Comparison of ENCODE assay signal across 8 cellular contexts in genomic region chr18:36296591-36297418, GRCh38. TPM values are rescaled to one million over a fixed set of nuclear protein-coding genes. Genes with fewer than 3 reads are reported as not detected.
DNase-seq lines count a peak whose midpoint lies in the region; ATAC-seq, FAIRE-seq and TF ChIP-seq lines count a peak whose summit lies in the region.

No MANE protein-coding gene starts in this region.

- in situ Hi-C loops in gastrocnemius medialis (cut with MboI; ENCODE audit: low sequenced_read_pairs in 4 of 4) = loop anchor here in 2 of 4 donors (25.0 kb wide), 2 partner anchors 265 to 535 kb away; no protein-coding TSS in a partner anchor

- peaks cover 20% of the 10 kb centered on the region for H3K27me3 Mint-ChIP-seq in activated T-helper 2 cell treated with anti-CD3 and anti-CD28 coated beads, Interferon-gamma antibody, Interleukin-2, Interleukin-4, amounts not matched to agents 10 μg/mL and 5 μg/mL and 100 μg/mL, durations not matched to agents 14 hours and 24 hours and 36 hours (ENCODE audit: low read depth)

- peak overlapping the region; percentile 48 for H3K9ac ChIP-seq in iPS-18a (ENCODE audit: low read length)

- no peak for FAIRE-seq in A549 (lab: Jason Lieb, UNC)

- CTCF ChIA-PET in A549 (lab: Yijun Ruan, JAX) = interaction anchor here (1.4 to 5.4 kb wide), 3 partner anchors 12 to 276 kb away, joined by 3 to 16 read pairs (median 14); no protein-coding TSS in a partner anchor

- ATAC-seq in A549 (peak; percentile 84 to 90), HG03097 (IDR thresholded peaks at IDR 0.05; ENCODE audit: low FRiP score, unreplicated experiment) (peak; percentile 20), gastrocnemius medialis (peak; percentile 37 to 38)

- no peaks in the 10 kb centered on the region for H3K4me1 ChIP-seq in A549
- H3K4me1 ChIP-seq in breast epithelium = no peaks in the 10 kb centered on the region
- peaks cover 3% of the 10 kb centered on the region for H3K4me1 ChIP-seq in iPS-18a (ENCODE audit: control insufficient read depth, low read depth, low read length)
- H3K4me1 ChIP-seq in gastrocnemius medialis = peaks cover 9 to 27% of the 10 kb centered on the region in 2 donors

- H3K9me3 Mint-ChIP-seq in activated T-helper 2 cell treated with anti-CD3 and anti-CD28 coated beads, Interferon-gamma antibody, Interleukin-2, Interleukin-4, amounts not matched to agents 10 μg/mL and 5 μg/mL and 100 μg/mL, durations not matched to agents 14 hours and 24 hours and 36 hours = no peaks in the 10 kb centered on the region

- DNase-seq in A549 (ENCODE audit: low read depth in 1 of 2, low spot score in 1 of 2) (peak; percentile 46 to 74), NCI-H526 (lab: John Stamatoyannopoulos, UW) (peak; percentile 32 to 73), breast epithelium (ENCODE audit: low spot score in 2 of 2) (peak in 1 of 2 donors; percentile 46), gastrocnemius medialis (no peak)
- DNase-seq in activated T-helper 2 cell treated with anti-CD3 and anti-CD28 coated beads, Interferon-gamma antibody, Interleukin-2, Interleukin-4, amounts not matched to agents 10 μg/mL and 5 μg/mL and 100 μg/mL, durations not matched to agents 14 hours and 24 hours and 36 hours (ENCODE audit: low spot score) = no peak

- H3K4me1 Mint-ChIP-seq in activated T-helper 2 cell treated with anti-CD3 and anti-CD28 coated beads, Interferon-gamma antibody, Interleukin-2, Interleukin-4, amounts not matched to agents 10 μg/mL and 5 μg/mL and 100 μg/mL, durations not matched to agents 14 hours and 24 hours and 36 hours (ENCODE audit: low read depth) = no peaks in the 10 kb centered on the region

- no peaks in the 10 kb centered on the region for H3K9me3 ChIP-seq in A549
- no peaks in the 10 kb centered on the region for H3K9me3 ChIP-seq in breast epithelium
- H3K9me3 ChIP-seq in iPS-18a (ENCODE audit: control insufficient read depth, low read depth, low read length) = no peaks in the 10 kb centered on the region
- no peaks in the 10 kb centered on the region for H3K9me3 ChIP-seq in gastrocnemius medialis

- H3K36me3 ChIP-seq in breast epithelium (no peaks in the 10 kb centered on the region), iPS-18a (ENCODE audit: control insufficient read depth, low read depth, low read length) (no peaks in the 10 kb centered on the region), gastrocnemius medialis (no peaks in the 10 kb centered on the region)

- no peaks in the 10 kb centered on the region for H3K36me3 Mint-ChIP-seq in activated T-helper 2 cell treated with anti-CD3 and anti-CD28 coated beads, Interferon-gamma antibody, Interleukin-2, Interleukin-4, amounts not matched to agents 10 μg/mL and 5 μg/mL and 100 μg/mL, durations not matched to agents 14 hours and 24 hours and 36 hours (ENCODE audit: low read depth)

- WGBS in A549 (ENCODE audit: missing lambda C conversion rate) = under 1% methylated on average over 17 of the region's 50 CpGs

- peak overlapping the region; percentile 100 for H3K4me2 ChIP-seq in A549

- peak; percentile 46 to 66 for TF ChIP-seq RAD21 in A549 (conservative IDR thresholded peaks at IDR 0.05 in 1 of 2, IDR thresholded peaks at IDR 0.05 in 1 of 2)

- H3K27ac ChIP-seq in A549 (peak overlapping the region; percentile 72 to 92), breast epithelium (peak overlapping the region; percentile 65 to 84), iPS-18a (ENCODE audit: low read length) (no peak overlapping the region), gastrocnemius medialis (peak overlapping the region; percentile 71 to 87 (median 82))

- H3K27me3 ChIP-seq in breast epithelium = no peaks in the 10 kb centered on the region
- H3K27me3 ChIP-seq in iPS-18a (ENCODE audit: control insufficient read depth, insufficient read depth, low read length) = peaks cover 52% of the 10 kb centered on the region
- H3K27me3 ChIP-seq in gastrocnemius medialis = no peaks in the 10 kb centered on the region

- H3K4me3 Mint-ChIP-seq in activated T-helper 2 cell treated with anti-CD3 and anti-CD28 coated beads, Interferon-gamma antibody, Interleukin-2, Interleukin-4, amounts not matched to agents 10 μg/mL and 5 μg/mL and 100 μg/mL, durations not matched to agents 14 hours and 24 hours and 36 hours (ENCODE audit: low read depth) = no peak overlapping the region

- POLR2A ChIA-PET in A549 (lab: Yijun Ruan, JAX) = interaction anchor here (1.1 to 2.3 kb wide), 3 partner anchors 13 to 155 kb away, joined by 3 to 10 read pairs (median 5); no protein-coding TSS in a partner anchor

- H3K4me3 ChIP-seq in A549 (peak overlapping the region; percentile 67), breast epithelium (peak overlapping the region; percentile 53 to 94 (median 73)), iPS-18a (ENCODE audit: low read length) (peak overlapping the region; percentile 72), gastrocnemius medialis (peak overlapping the region; percentile 66 to 99 (median 74))

- peak; percentile 46 for TF ChIP-seq CTCF in A549 (IDR thresholded peaks at IDR 0.05)
- TF ChIP-seq CTCF in GM12873 (IDR thresholded peaks at IDR 0.05; ENCODE audit: insufficient read depth, low read depth, low read length, missing control alignments) = peak; percentile 41
- TF ChIP-seq CTCF in breast epithelium (IDR thresholded peaks at IDR 0.05) = peak in 2 of 3 donors; percentile 14 to 21
- peak in 1 of 5 experiments; percentile 11 for TF ChIP-seq CTCF in gastrocnemius medialis (IDR thresholded peaks at IDR 0.05 in 4 of 5, conservative IDR thresholded peaks at IDR 0.05 in 1 of 5)

- H3K27ac Mint-ChIP-seq in activated T-helper 2 cell treated with anti-CD3 and anti-CD28 coated beads, Interferon-gamma antibody, Interleukin-2, Interleukin-4, amounts not matched to agents 10 μg/mL and 5 μg/mL and 100 μg/mL, durations not matched to agents 14 hours and 24 hours and 36 hours = no peak overlapping the region

- no peak for TF ChIP-seq EP300 in A549 (IDR thresholded peaks at IDR 0.05)

- no peak for TF ChIP-seq POLR2A in A549 (IDR thresholded peaks at IDR 0.05; ENCODE audit: low read length)
- no peak for TF ChIP-seq POLR2A in breast epithelium (IDR thresholded peaks at IDR 0.05)
- TF ChIP-seq POLR2A in gastrocnemius medialis (IDR thresholded peaks at IDR 0.05) = no peak

- intact Hi-C loops in breast epithelium (cut with DNase I; ENCODE audit: low total_unique reads) = no loop called here
- intact Hi-C loops in gastrocnemius medialis (cut with DNase I; ENCODE audit: low total_unique reads) = loop anchor here (2.0 to 5.0 kb wide), 3 partner anchors 170 to 276 kb away; partner anchors contain the start of genes ELP2 and SLC39A6
- intact Hi-C loops in activated T-helper 2 cell treated with anti-CD3 and anti-CD28 coated beads, Interferon-gamma antibody, Interleukin-2, Interleukin-4, amounts not matched to agents 10 μg/mL and 5 μg/mL and 100 μg/mL, durations not matched to agents 14 hours and 24 hours and 36 hours (cut with micrococcal nuclease) = no loop called here

TF ChIP-seq in A549, 52 proteins besides CTCF, POLR2A, EP300 and RAD21 (continues in another document):
- TF ChIP-seq SMC3 (IDR thresholded peaks at IDR 0.05) (peak; percentile 49; the same call in 2 of the 3 replicates), NR3C1 (IDR thresholded peaks at IDR 0.05) (no peak), REST (IDR thresholded peaks at IDR 0.05) (no peak), NFE2L2 (conservative IDR thresholded peaks at IDR 0.05; ENCODE audit: low read length) (no peak), KDM1A (IDR thresholded peaks at IDR 0.05; ENCODE audit: low read depth) (no peak)

RNA-seq across cellular contexts. Expression of gene FHOD3, which starts 0.7 kb away (rescaled TPM):
- polyA plus RNA-seq in A549 (2011; rRNA removed) (2.4 and 2.5 TPM in 2 replicates), A549 (2017; fragmentation: RNase III; extraction: RNeasy Plus Mini Kit Qiagen cat#74134 plus additional on column Dnase treatment) (2.9 to 4.2 TPM (median 3.6 TPM) in 3 replicates)
- polyA plus RNA-seq in A549 (2012; cell fraction: cytosol; rRNA removed) = 1.1 TPM in 2 replicates
- polyA plus RNA-seq in A549 (2012; cell fraction: nucleus; rRNA removed) = 1.2 and 1.7 TPM in 2 replicates
- 2.7 and 2.8 TPM in 2 replicates for polyA minus RNA-seq in A549 (2011; rRNA and poly(A)+ RNA removed)
- total RNA-seq in breast epithelium (10 to 100 TPM in 2 of 3 donors, 1 to 10 TPM in 1; 1.9 to 13.1 (median 13.0) TPM), gastrocnemius medialis (10 to 100 TPM; 10.0 to 32.5 (median 17.0) TPM)
- total RNA-seq in activated T-helper 2 cell treated with anti-CD3 and anti-CD28 coated beads, Interferon-gamma antibody, Interleukin-2, Interleukin-4, amounts not matched to agents 10 μg/mL and 5 μg/mL and 100 μg/mL, durations not matched to agents 14 hours and 24 hours and 36 hours = not detected in 2 replicates

Comparison
In these comparisons a context has a peak if more than half of its experiments do, and no peak if none do; other contexts are left out.
1. ATAC-seq: peak in every context shown above with its lines; median percentile 87 in A549; 38 in gastrocnemius medialis; 20 in HG03097.
2. DNase-seq: peak in A549 (2 of 2) and NCI-H526 (2 of 2); none in gastrocnemius medialis (0 of 2) and activated T-helper 2 cell treated with anti-CD3 and anti-CD28 coated beads, Interferon-gamma antibody, Interleukin-2, Interleukin-4, amounts not matched to agents 10 μg/mL and 5 μg/mL and 100 μg/mL, durations not matched to agents 14 hours and 24 hours and 36 hours (single experiment).
3. Peak in every context shown above with its lines, with median percentiles within 50 percentile points of each other: H3K4me3 ChIP-seq.